Comparison of ENCODE assay signal across 1 cellular context in genomic region chr4:41400296-41400695, GRCh38.
TF ChIP-seq lines count a peak whose summit lies in the region.

No MANE protein-coding gene starts in this region.

TF ChIP-seq in SK-N-SH, 30 proteins besides CTCF, POLR2A, EP300 and RAD21 (continued from another document):
- TF ChIP-seq MAX (IDR thresholded peaks at IDR 0.05; ENCODE audit: low read depth) (no peak), TAF1 (IDR thresholded peaks at IDR 0.05; ENCODE audit: borderline replicate concordance, low read depth, low read length) (no peak), FOXJ3 (CRISPR knock-in tag; IDR thresholded peaks at IDR 0.05) (no peak), TCF12 (IDR thresholded peaks at IDR 0.05) (no peak), YY1 (IDR thresholded peaks at IDR 0.05; ENCODE audit: low read depth) (no peak), NFIC (IDR thresholded peaks at IDR 0.05; ENCODE audit: borderline replicate concordance) (no peak), GATA2 (CRISPR knock-in tag; IDR thresholded peaks at IDR 0.05) (no peak), EZH2phosphoT487 (IDR thresholded peaks at IDR 0.05; ENCODE audit: borderline replicate concordance, low read depth) (no peak), FOXM1 (IDR thresholded peaks at IDR 0.05; ENCODE audit: low read depth) (no peak), USF2 (IDR thresholded peaks at IDR 0.05; ENCODE audit: borderline replicate concordance, low read depth, low read length) (no peak), PBX3 (IDR thresholded peaks at IDR 0.05) (no peak), POLR2AphosphoS5 (IDR thresholded peaks at IDR 0.05; ENCODE audit: low read depth, low read length) (no peak), SMC3 (IDR thresholded peaks at IDR 0.05; ENCODE audit: low read depth, low read length) (no peak), SIN3A (IDR thresholded peaks at IDR 0.05; ENCODE audit: borderline replicate concordance, low read depth, low read length) (no peak), RFX5 (IDR thresholded peaks at IDR 0.05; ENCODE audit: low read length) (no peak), TEAD4 (IDR thresholded peaks at IDR 0.05; ENCODE audit: borderline replicate concordance, insufficient read depth) (no peak), NRF1 (IDR thresholded peaks at IDR 0.05; ENCODE audit: low read depth, low read length) (no peak), RXRA (IDR thresholded peaks at IDR 0.05; ENCODE audit: borderline replicate concordance, low read depth) (no peak), GABPA (IDR thresholded peaks at IDR 0.05; ENCODE audit: low read depth) (no peak)
